Comparison of ENCODE assay signal across 23 cellular contexts in genomic region chr1:203495845-203496244, GRCh38. TPM values are rescaled to one million over a fixed set of nuclear protein-coding genes. Genes with fewer than 3 reads are reported as not detected.
"Had no signal": no experiment of that assay in that cellular context is flagged by ENCODE, and none has a peak within 500 bp of the region (broad histone marks: within the 10 kb centered on the region; RNA-seq: fewer than 3 reads in every experiment).

No MANE protein-coding gene starts in this region.

- FAIRE-seq: RCC 7860 had no signal

- DNase-seq: KBM-7, MV-4-11, NCI-H1048, NCI-H1105 treated with DMSO at 0.1 percent for 48 hours, NCI-H1417 treated with DMSO at 0.1 percent for 48 hours, NCI-H146, NCI-H1930, NCI-H2081, NCI-H2107, NCI-H2227 treated with DMSO at 0.1 percent for 48 hours, NCI-H510A, NCI-H524 treated with DMSO at 0.1 percent for 48 hours, NCI-H69, NCI-H774, RPMI8226, SHP77, SW 1271, T-cell had no signal

- ATAC-seq: T-cell had no signal

RNA-seq across cellular contexts. Expression of gene OPTC, which starts 1.9 kb away (rescaled TPM):
- total RNA-seq: HT-29, LHCN-M2, MCF 10A, SK-MEL-5, T-cell had no signal

RNA-seq across cellular contexts. Expression of gene PRELP, which starts 20.2 kb away (rescaled TPM):
- total RNA-seq: MCF 10A had no signal
